Comparison of ENCODE assay signal across 10 cellular contexts in the genomic region with DNA sequence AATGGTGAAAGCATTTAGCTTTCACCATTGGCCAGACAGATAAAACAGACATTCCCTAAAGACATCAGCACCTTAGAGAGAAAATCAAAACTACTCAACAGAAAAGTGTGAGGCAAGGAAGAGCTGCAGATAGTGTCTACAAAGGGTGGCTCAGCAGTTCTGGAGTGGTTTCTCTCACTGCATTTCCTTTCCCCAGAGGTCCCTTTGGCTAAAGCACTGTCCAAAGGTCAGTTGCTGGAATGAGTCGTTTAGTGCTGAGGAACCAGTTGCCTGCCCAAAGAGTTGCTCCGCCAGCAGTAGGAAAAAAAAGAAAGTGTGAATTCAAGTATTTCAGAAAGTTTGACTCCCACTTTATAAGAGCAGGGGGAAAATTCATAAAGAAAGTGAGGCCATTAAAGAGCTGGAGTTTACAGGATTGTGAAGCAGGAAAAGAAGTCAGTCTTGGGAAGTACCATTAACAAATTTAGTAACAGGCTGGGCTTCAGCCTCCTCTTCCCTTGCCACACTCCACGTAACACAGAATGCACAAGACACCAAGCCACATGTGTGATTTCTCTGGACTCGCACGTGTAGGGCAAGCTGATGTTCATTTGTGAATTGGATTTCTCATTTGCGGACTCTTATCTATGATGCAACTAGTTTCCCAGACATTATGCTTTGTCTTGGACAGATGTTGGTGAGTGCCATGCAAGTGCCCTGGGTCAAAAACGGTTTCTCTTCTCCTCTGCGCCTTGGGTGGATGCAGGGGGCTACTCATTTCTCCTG.
DNase-seq lines count a peak whose midpoint lies in the region; ATAC-seq and TF ChIP-seq lines count a peak whose summit lies in the region.
"Had no signal": no experiment of that assay in that cellular context is flagged by ENCODE, and none has a peak within 500 bp of the region (broad histone marks: within the 10 kb centered on the region; RNA-seq: fewer than 3 reads in every experiment).

No MANE protein-coding gene starts in this region.

- intact Hi-C loops in sciatic nerve (cut with DNase I), result no loop called here

- no peak overlapping the region for H3K4me3 ChIP-seq in fibroblast of pulmonary artery (replicated peaks; ENCODE audit: low read depth, low read length)
- H3K4me3 ChIP-seq: tibial nerve had no signal

- ATAC-seq in sciatic nerve (peak; percentile 94), HG02610 (IDR thresholded peaks at IDR 0.05; ENCODE audit: unreplicated experiment) (no peak)
- ATAC-seq: Right ventricle myocardium inferior had no signal

- TF ChIP-seq CTCF in fibroblast of pulmonary artery (IDR thresholded peaks at IDR 0.05; ENCODE audit: low read length, missing control alignments), result no peak

- DNase-seq in ELF-1 (ENCODE audit: low read depth, low spot score), result peak; percentile 5
- peak; percentile 34 for DNase-seq in fibroblast of pulmonary artery (ENCODE audit: low read depth)
- no peak for DNase-seq in sciatic nerve (ENCODE audit: low spot score)
- DNase-seq in putamen (ENCODE audit: low spot score), result no peak
- no peak for DNase-seq in germinal center (ENCODE audit: low spot score)
- DNase-seq: effector memory CD4-positive, alpha-beta T cell had no signal

TF ChIP-seq in PFSK-1, 5 proteins besides CTCF, POLR2A, EP300 and RAD21:
- TF ChIP-seq, protein P1, sequence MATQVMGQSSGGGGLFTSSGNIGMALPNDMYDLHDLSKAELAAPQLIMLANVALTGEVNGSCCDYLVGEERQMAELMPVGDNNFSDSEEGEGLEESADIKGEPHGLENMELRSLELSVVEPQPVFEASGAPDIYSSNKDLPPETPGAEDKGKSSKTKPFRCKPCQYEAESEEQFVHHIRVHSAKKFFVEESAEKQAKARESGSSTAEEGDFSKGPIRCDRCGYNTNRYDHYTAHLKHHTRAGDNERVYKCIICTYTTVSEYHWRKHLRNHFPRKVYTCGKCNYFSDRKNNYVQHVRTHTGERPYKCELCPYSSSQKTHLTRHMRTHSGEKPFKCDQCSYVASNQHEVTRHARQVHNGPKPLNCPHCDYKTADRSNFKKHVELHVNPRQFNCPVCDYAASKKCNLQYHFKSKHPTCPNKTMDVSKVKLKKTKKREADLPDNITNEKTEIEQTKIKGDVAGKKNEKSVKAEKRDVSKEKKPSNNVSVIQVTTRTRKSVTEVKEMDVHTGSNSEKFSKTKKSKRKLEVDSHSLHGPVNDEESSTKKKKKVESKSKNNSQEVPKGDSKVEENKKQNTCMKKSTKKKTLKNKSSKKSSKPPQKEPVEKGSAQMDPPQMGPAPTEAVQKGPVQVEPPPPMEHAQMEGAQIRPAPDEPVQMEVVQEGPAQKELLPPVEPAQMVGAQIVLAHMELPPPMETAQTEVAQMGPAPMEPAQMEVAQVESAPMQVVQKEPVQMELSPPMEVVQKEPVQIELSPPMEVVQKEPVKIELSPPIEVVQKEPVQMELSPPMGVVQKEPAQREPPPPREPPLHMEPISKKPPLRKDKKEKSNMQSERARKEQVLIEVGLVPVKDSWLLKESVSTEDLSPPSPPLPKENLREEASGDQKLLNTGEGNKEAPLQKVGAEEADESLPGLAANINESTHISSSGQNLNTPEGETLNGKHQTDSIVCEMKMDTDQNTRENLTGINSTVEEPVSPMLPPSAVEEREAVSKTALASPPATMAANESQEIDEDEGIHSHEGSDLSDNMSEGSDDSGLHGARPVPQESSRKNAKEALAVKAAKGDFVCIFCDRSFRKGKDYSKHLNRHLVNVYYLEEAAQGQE (IDR thresholded peaks at IDR 0.05; ENCODE audit: insufficient read depth in 1 of 2, low read depth in 2 of 2, low read length in 2 of 2), result peak; percentile 50 to 65; a peak in 3 of 4 replicates
- TF ChIP-seq SIN3A (IDR thresholded peaks at IDR 0.05; ENCODE audit: borderline replicate concordance, insufficient read depth, low read length), result no peak
- TF ChIP-seq TAF1 (IDR thresholded peaks at IDR 0.05; ENCODE audit: borderline replicate concordance, insufficient read depth, low read length), result no peak

Comparison
In these comparisons a context has a peak if more than half of its experiments do, and no peak if none do; other contexts are left out.
1. DNase-seq: peak in ELF-1 (single experiment) and fibroblast of pulmonary artery (single experiment); none in sciatic nerve (single experiment), putamen (single experiment) and germinal center (single experiment).